In genomic region chr11:93735627-93736026, GRCh38 we compare ENCODE assay signal across 2 cellular contexts.
TF ChIP-seq lines count a peak whose summit lies in the region.

No MANE protein-coding gene starts in this region.

TF ChIP-seq in GM23338, 12 proteins besides CTCF, POLR2A, EP300 and RAD21 (continued from another document):
- no peak for TF ChIP-seq REST (IDR thresholded peaks at IDR 0.05; ENCODE audit: unreplicated experiment)
- no peak for TF ChIP-seq ZNF462 (CRISPR knock-in tag; IDR thresholded peaks at IDR 0.05)
- no peak for TF ChIP-seq ETS1 (IDR thresholded peaks at IDR 0.05)
- no peak for TF ChIP-seq CREB1 (CRISPR knock-in tag; IDR thresholded peaks at IDR 0.05; ENCODE audit: low read depth)
- no peak for TF ChIP-seq EZH2 (IDR thresholded peaks at IDR 0.05; ENCODE audit: low read depth, unreplicated experiment)
- no peak for TF ChIP-seq POLR2AphosphoS5 (IDR thresholded peaks at IDR 0.05; ENCODE audit: low read depth)
- TF ChIP-seq JUNB (IDR thresholded peaks at IDR 0.05; ENCODE audit: unreplicated experiment), result no peak
- TF ChIP-seq STAT1 (IDR thresholded peaks at IDR 0.05; ENCODE audit: unreplicated experiment), result no peak

TF ChIP-seq in WTC11, 78 proteins besides CTCF, POLR2A, EP300 and RAD21 (continued from another document):
- TF ChIP-seq E2F5 (CRISPR knock-in tag; IDR thresholded peaks at IDR 0.05) (no peak), MXD4 (CRISPR knock-in tag; IDR thresholded peaks at IDR 0.05; ENCODE audit: borderline replicate concordance) (no peak)
